Comparison of ENCODE assay signal across 1 cellular context in genomic region chr11:10556590-10556989, GRCh38.
TF ChIP-seq lines count a peak whose summit lies in the region.

No MANE protein-coding gene starts in this region.

TF ChIP-seq in H1, 55 proteins besides CTCF, POLR2A, EP300 and RAD21:
- no peak for TF ChIP-seq CHD7 (IDR thresholded peaks at IDR 0.05; ENCODE audit: insufficient replicate concordance, low read length)
- TF ChIP-seq CHD1 (IDR thresholded peaks at IDR 0.05; ENCODE audit: low read depth, low read length) = no peak
- no peak for TF ChIP-seq SRF (IDR thresholded peaks at IDR 0.05; ENCODE audit: low read depth, low read length)
- no peak for TF ChIP-seq KDM1A (IDR thresholded peaks at IDR 0.05; ENCODE audit: borderline replicate concordance, low read length)
- TF ChIP-seq TCF12 (IDR thresholded peaks at IDR 0.05; ENCODE audit: low read depth, low read length) = no peak
- no peak for TF ChIP-seq BACH1 (IDR thresholded peaks at IDR 0.05; ENCODE audit: low read length)
- TF ChIP-seq SP4 (IDR thresholded peaks at IDR 0.05; ENCODE audit: low read length) = no peak
- no peak for TF ChIP-seq RNF2 (IDR thresholded peaks at IDR 0.05; ENCODE audit: borderline replicate concordance, low read depth, low read length, missing control alignments, poor library complexity, severe bottlenecking)
- TF ChIP-seq EGR1 (IDR thresholded peaks at IDR 0.05; ENCODE audit: borderline replicate concordance, low read depth, low read length) = no peak
- no peak for TF ChIP-seq SUZ12 (IDR thresholded peaks at IDR 0.05; ENCODE audit: low read length)
- TF ChIP-seq MAFK (IDR thresholded peaks at IDR 0.05; ENCODE audit: low read depth, low read length) = no peak
- no peak for TF ChIP-seq BRCA1 (IDR thresholded peaks at IDR 0.05; ENCODE audit: low read depth, low read length)
- no peak for TF ChIP-seq CHD2 (IDR thresholded peaks at IDR 0.05; ENCODE audit: low read length)
